Comparison of ENCODE assay signal across 8 cellular contexts in the genomic region with DNA sequence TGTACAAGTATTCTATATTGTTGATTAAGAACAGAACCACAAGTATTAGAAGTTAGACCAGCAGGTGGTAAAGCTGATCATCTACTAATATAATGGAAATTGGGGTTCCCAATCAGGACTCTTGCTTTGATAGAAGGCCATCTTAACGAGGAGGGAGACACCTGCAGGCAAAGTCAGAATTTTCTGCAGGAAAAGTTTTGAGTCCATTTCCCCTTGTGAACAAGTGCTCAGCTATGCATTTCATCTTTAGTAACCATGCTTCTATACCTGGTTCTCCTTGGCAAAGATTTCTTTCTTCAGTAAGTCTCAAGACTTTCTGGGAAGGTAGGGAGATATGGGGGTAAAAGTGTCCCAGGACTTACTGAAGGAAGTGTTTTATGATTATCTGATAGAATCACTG. TPM values are rescaled to one million over a fixed set of nuclear protein-coding genes. Genes with fewer than 3 reads are reported as not detected.
A peak's percentile ranks its signal among the peaks of the same experiment; 100 is the strongest.
DNase-seq lines count a peak whose midpoint lies in the region; ATAC-seq, FAIRE-seq and TF ChIP-seq lines count a peak whose summit lies in the region.

No MANE protein-coding gene starts in this region.

- TF ChIP-seq CTCF in MM.1S (IDR thresholded peaks at IDR 0.05; ENCODE audit: low read length) (peak; percentile 43), chondrocyte (IDR thresholded peaks at IDR 0.05) (peak; percentile 70), pancreas (IDR thresholded peaks at IDR 0.05) (no peak)

- H3K4me1 Mint-ChIP-seq in activated CD4-positive, alpha-beta T cell treated with anti-CD3 and anti-CD28 coated beads, Interleukin-2, amount 10 ng/mL, durations not matched to agents 24 days and 14 days: peaks cover 18% of the 10 kb centered on the region
- H3K4me1 Mint-ChIP-seq in chondrocyte (ENCODE audit: low read depth): peaks cover 20% of the 10 kb centered on the region

- H3K36me3 ChIP-seq in MM.1S (replicated peaks; ENCODE audit: insufficient read depth, low read length) (no peaks in the 10 kb centered on the region), pancreas (no peaks in the 10 kb centered on the region)

- intact Hi-C loops in activated CD4-positive, alpha-beta T cell treated with anti-CD3 and anti-CD28 coated beads, Interleukin-2, amount 10 ng/mL, durations not matched to agents 24 days and 14 days (cut with micrococcal nuclease): no loop called here
- intact Hi-C loops in pancreas (cut with DNase I): loop anchor here in 1 of 3 donors (10.0 kb wide), 1 partner anchor 457 kb away; no protein-coding TSS in a partner anchor

- H3K9me3 Mint-ChIP-seq in activated CD4-positive, alpha-beta T cell treated with anti-CD3 and anti-CD28 coated beads, Interleukin-2, amount 10 ng/mL, durations not matched to agents 24 days and 14 days: no peaks in the 10 kb centered on the region
- no peaks in the 10 kb centered on the region for H3K9me3 Mint-ChIP-seq in chondrocyte (ENCODE audit: low read depth)

- H3K4me3 ChIP-seq in MM.1S (ENCODE audit: low read length) (no peak overlapping the region), pancreas (no peak overlapping the region)

- H3K4me1 ChIP-seq in MM.1S (ENCODE audit: low read length): peaks cover 13% of the 10 kb centered on the region
- H3K4me1 ChIP-seq in pancreas: peaks cover 4 to 12% (median 8%) of the 10 kb centered on the region in 3 donors

- H2AFZ ChIP-seq in MM.1S (ENCODE audit: low read length): no peak overlapping the region

- peak; percentile 11 to 53 (median 34) for ATAC-seq in pancreas
- ATAC-seq in GM21825 (IDR thresholded peaks at IDR 0.05; ENCODE audit: unreplicated experiment): no peak

- peaks cover 12% of the 10 kb centered on the region for H3F3A ChIP-seq in MM.1S (ENCODE audit: insufficient read depth, low read length)

- peak; percentile 70 for DNase-seq in activated CD4-positive, alpha-beta T cell treated with anti-CD3 and anti-CD28 coated beads, Interleukin-2, amount 10 ng/mL, durations not matched to agents 24 days and 14 days
- no peak for DNase-seq in activated CD4-positive, alpha-beta T cell treated with anti-CD3 and anti-CD28 coated beads for 1 hour
- DNase-seq in MM.1S: peak; percentile 20
- no peak for DNase-seq in chondrocyte (ENCODE audit: low spot score)
- DNase-seq in pancreas: no peak
- no peak for DNase-seq in stimulated activated CD4-positive, alpha-beta T cell treated with anti-CD3 and anti-CD28 coated beads, Interleukin-4, amount 100 ng/mL, for 4 hours
- DNase-seq in KG1 (lab: John Stamatoyannopoulos, UW): no peak

- no peaks in the 10 kb centered on the region for H3K36me3 Mint-ChIP-seq in activated CD4-positive, alpha-beta T cell treated with anti-CD3 and anti-CD28 coated beads, Interleukin-2, amount 10 ng/mL, durations not matched to agents 24 days and 14 days (ENCODE audit: low read depth)
- H3K36me3 Mint-ChIP-seq in chondrocyte (ENCODE audit: low read depth): no peaks in the 10 kb centered on the region

- no peaks in the 10 kb centered on the region for H3K9me2 ChIP-seq in MM.1S (replicated peaks; ENCODE audit: insufficient read depth, low read length)

- H3K9me3 ChIP-seq in MM.1S (replicated peaks; ENCODE audit: insufficient read depth, low read length) (no peaks in the 10 kb centered on the region), pancreas (no peaks in the 10 kb centered on the region)

- H4K20me1 ChIP-seq in MM.1S (ENCODE audit: insufficient read depth, low read length): no peaks in the 10 kb centered on the region

- H3K27me3 Mint-ChIP-seq in activated CD4-positive, alpha-beta T cell treated with anti-CD3 and anti-CD28 coated beads, Interleukin-2, amount 10 ng/mL, durations not matched to agents 24 days and 14 days: peaks cover 31% of the 10 kb centered on the region
- H3K27me3 Mint-ChIP-seq in chondrocyte (ENCODE audit: low read depth): no peaks in the 10 kb centered on the region

- no peak for FAIRE-seq in pancreas (lab: Jason Lieb, UNC)

- H3K4me2 ChIP-seq in MM.1S (ENCODE audit: low read depth, low read length): no peak overlapping the region

- H3K27ac ChIP-seq in MM.1S (ENCODE audit: low read length): no peak overlapping the region
- no peak overlapping the region for H3K27ac ChIP-seq in pancreas

- peak overlapping the region; percentile 16 for H3K27ac Mint-ChIP-seq in activated CD4-positive, alpha-beta T cell treated with anti-CD3 and anti-CD28 coated beads, Interleukin-2, amount 10 ng/mL, durations not matched to agents 24 days and 14 days
- H3K27ac Mint-ChIP-seq in chondrocyte (ENCODE audit: unreplicated experiment): no peak overlapping the region

- H3K9ac ChIP-seq in MM.1S (ENCODE audit: low read length): no peak overlapping the region

- 2 to 13% methylated on average over 1 of the region's 1 CpG for WGBS in pancreas, 2 donors

- H3K79me2 ChIP-seq in MM.1S (ENCODE audit: low read length): no peaks in the 10 kb centered on the region

- H3K27me3 ChIP-seq in MM.1S (replicated peaks; ENCODE audit: insufficient read depth, low read length) (no peaks in the 10 kb centered on the region), pancreas (no peaks in the 10 kb centered on the region)

- no peak overlapping the region for H3K4me3 Mint-ChIP-seq in activated CD4-positive, alpha-beta T cell treated with anti-CD3 and anti-CD28 coated beads, Interleukin-2, amount 10 ng/mL, durations not matched to agents 24 days and 14 days
- H3K4me3 Mint-ChIP-seq in chondrocyte (ENCODE audit: unreplicated experiment): no peak overlapping the region

RNA-seq across cellular contexts. Expression of a gene that starts 36.1 kb away (rescaled TPM):
- total RNA-seq in activated CD4-positive, alpha-beta T cell treated with anti-CD3 and anti-CD28 coated beads, Interleukin-2, amount 10 ng/mL, durations not matched to agents 24 days and 14 days: 16.2 and 18.7 TPM in 2 replicates
- total RNA-seq in chondrocyte (10.6 to 15.3 TPM (median 11.0 TPM) in 3 replicates), pancreas (1 to 10 TPM; 3.5 to 8.7 (median 7.0) TPM)
- polyA plus RNA-seq in pancreas: 10 to 100 TPM in 1 of 2 donors, 1 to 10 TPM in 1; 7.5 to 13.1 TPM

Comparison
In these comparisons a context has a peak if more than half of its experiments do, and no peak if none do; other contexts are left out.
1. DNase-seq: peak in activated CD4-positive, alpha-beta T cell treated with anti-CD3 and anti-CD28 coated beads, Interleukin-2, amount 10 ng/mL, durations not matched to agents 24 days and 14 days (single experiment) and MM.1S (single experiment); none in activated CD4-positive, alpha-beta T cell treated with anti-CD3 and anti-CD28 coated beads for 1 hour (single experiment), chondrocyte (single experiment), pancreas (0 of 6), stimulated activated CD4-positive, alpha-beta T cell treated with anti-CD3 and anti-CD28 coated beads, Interleukin-4, amount 100 ng/mL, for 4 hours (0 of 2) and KG1 (single experiment).
2. CTCF ChIP-seq: peak in MM.1S (single experiment) and chondrocyte (single experiment); none in pancreas (0 of 4).